9 cellular contexts compared by ENCODE assay signal in the genomic region with DNA sequence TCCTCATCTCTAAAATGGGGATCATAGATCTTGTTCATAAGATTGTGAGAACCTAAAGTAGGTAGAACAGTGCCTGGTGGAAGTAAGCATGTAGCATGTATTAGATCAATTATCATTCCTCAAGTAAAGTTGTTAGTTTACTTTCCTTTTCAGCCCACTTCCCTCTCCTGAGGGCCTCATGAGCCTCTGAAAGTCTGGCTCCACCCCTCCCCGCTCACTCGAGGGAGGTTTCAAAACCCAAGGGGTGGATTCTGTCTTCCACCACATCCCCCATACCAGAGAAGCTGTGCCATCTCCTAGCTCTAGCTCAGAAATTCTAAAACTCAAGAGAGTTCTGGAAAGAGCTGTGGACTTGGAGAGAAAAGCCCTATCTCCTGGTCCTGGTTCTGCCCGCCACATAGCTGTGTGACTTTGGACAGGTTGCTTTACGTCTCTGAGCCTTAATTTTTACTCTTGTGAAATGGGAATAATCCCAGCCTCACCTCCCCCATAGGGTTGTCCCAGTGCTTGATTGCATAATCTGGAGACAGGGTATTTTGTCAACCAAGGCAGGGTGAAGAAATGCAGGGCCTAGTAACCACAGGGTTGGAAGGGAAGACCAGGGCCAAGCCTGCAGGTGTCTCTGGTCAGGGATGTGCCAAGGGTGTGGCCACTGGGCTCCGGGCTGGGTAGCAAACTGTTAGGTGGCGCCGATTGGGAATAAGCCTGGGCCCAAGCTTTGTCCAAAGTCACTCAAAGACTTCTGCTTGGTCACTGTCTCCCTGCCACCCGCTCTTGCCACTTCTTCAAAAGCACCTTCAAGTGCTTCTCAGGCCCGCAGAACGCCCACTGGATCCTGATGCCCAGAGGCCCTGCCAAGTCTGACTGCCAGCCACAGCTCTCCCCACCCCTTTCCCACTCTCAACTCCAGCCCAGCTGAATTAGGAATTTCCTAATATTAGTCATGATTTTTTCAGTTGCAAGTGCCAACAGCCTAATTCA. TPM values are rescaled to one million over a fixed set of nuclear protein-coding genes. Genes with fewer than 3 reads are reported as not detected.
DNase-seq lines count a peak whose midpoint lies in the region; ATAC-seq and TF ChIP-seq lines count a peak whose summit lies in the region.
"Had no signal": no experiment of that assay in that cellular context is flagged by ENCODE, and none has a peak within 500 bp of the region (broad histone marks: within the 10 kb centered on the region; RNA-seq: fewer than 3 reads in every experiment).

No MANE protein-coding gene starts in this region.

- no peak for DNase-seq in CD4-positive, alpha-beta T cell
- DNase-seq in NB4 (ENCODE audit: low read depth), result peak; percentile 81
- DNase-seq in dedifferentiated amniotic fluid mesenchymal stem cell (ENCODE audit: extremely low spot score), result peak; percentile 68
- no peak for DNase-seq in NCI-H510A treated with DMSO at 0.1 percent for 48 hours (lab: John Stamatoyannopoulos, UW)
- no peak for DNase-seq in spleen

- no peak overlapping the region for H3K27ac Mint-ChIP-seq in CD4-positive, alpha-beta T cell

- POLR2A ChIA-PET in CD4-positive, alpha-beta T cell (lab: Charles Lee), result no interaction called here

- no peak overlapping the region for H3K4me3 Mint-ChIP-seq in CD4-positive, alpha-beta T cell

- no peak overlapping the region for H3K27ac ChIP-seq in CD4-positive, alpha-beta T cell (ENCODE audit: low read depth, low read length)
- H3K27ac ChIP-seq in neutrophil (peak overlapping the region; percentile 26), spleen (peak overlapping the region in 4 of 8 donors; percentile 1 to 48 (median 13))

- TF ChIP-seq CTCF in CD4-positive, alpha-beta T cell (IDR thresholded peaks at IDR 0.05), result no peak
- TF ChIP-seq CTCF in NB4 (IDR thresholded peaks at IDR 0.05; ENCODE audit: low read depth, low read length) (no peak), neutrophil (IDR thresholded peaks at IDR 0.05) (no peak), spleen (IDR thresholded peaks at IDR 0.05 in 8 of 11, conservative IDR thresholded peaks at IDR 0.05 in 3 of 11) (no peak)

- intact Hi-C loops in CD4-positive, alpha-beta T cell (cut with DNase I, micrococcal nuclease), result no loop called here
- intact Hi-C loops in spleen (cut with DNase I; ENCODE audit: low total_unique reads), result no loop called here

- H3K9me3 Mint-ChIP-seq in CD4-positive, alpha-beta T cell, result peaks cover 5% of the 10 kb centered on the region

- CTCF ChIA-PET in CD4-positive, alpha-beta T cell (lab: Charles Lee), result interaction anchor here (0.6 kb wide), 1 partner anchor 14 kb away, joined by 4 read pairs; no protein-coding TSS in a partner anchor

- H3K4me3 ChIP-seq in NB4 (ENCODE audit: low read depth, low read length) (no peak overlapping the region), neutrophil (ENCODE audit: low read depth in 1 of 2, low read length in 1 of 2) (peak overlapping the region in 1 of 2 experiments; percentile 8), spleen (peak overlapping the region in 1 of 8 donors; percentile 17)

- H3K36me3 Mint-ChIP-seq in CD4-positive, alpha-beta T cell (ENCODE audit: low read depth), result no peaks in the 10 kb centered on the region

- peaks cover 4% of the 10 kb centered on the region for H3K27me3 Mint-ChIP-seq in CD4-positive, alpha-beta T cell

- H3K9me3 ChIP-seq in CD4-positive, alpha-beta T cell (ENCODE audit: control insufficient read depth, low read length), result peaks cover 7% of the 10 kb centered on the region
- H3K9me3 ChIP-seq in neutrophil (no peaks in the 10 kb centered on the region), spleen (peaks cover 0 to 27% (median 17%) of the 10 kb centered on the region in 8 donors)

- peaks cover 11 to 13% of the 10 kb centered on the region in 2 experiments for H3K4me1 ChIP-seq in neutrophil (ENCODE audit: control insufficient read depth in 1 of 2, insufficient read depth in 1 of 2, low read depth in 1 of 2, low read length in 1 of 2)
- H3K4me1 ChIP-seq in spleen, result peaks cover 0 to 29% (median 11%) of the 10 kb centered on the region in 6 donors

- H3K27me3 ChIP-seq in CD4-positive, alpha-beta T cell (ENCODE audit: control insufficient read depth, insufficient read depth, low read length), result no peaks in the 10 kb centered on the region
- H3K27me3 ChIP-seq in neutrophil, result peaks cover 6% of the 10 kb centered on the region
- peaks cover 0 to 7% (median 0%) of the 10 kb centered on the region in 7 donors for H3K27me3 ChIP-seq in spleen (replicated peaks in 1 of 7)

- H3K36me3 ChIP-seq in neutrophil (no peaks in the 10 kb centered on the region), spleen (no peaks in the 10 kb centered on the region)

- 55 to 71% (median 66%) methylated on average over 10 of the region's 10 CpGs for WGBS in spleen, 5 donors

- no peak for TF ChIP-seq POLR2A in NB4 (IDR thresholded peaks at IDR 0.05; ENCODE audit: extremely low read depth, insufficient read length)
- TF ChIP-seq POLR2A in spleen (IDR thresholded peaks at IDR 0.05), result no peak

- peak; percentile 34 for ATAC-seq in CD4-positive, alpha-beta T cell (ENCODE audit: poor library complexity)
- ATAC-seq in GM21576 (IDR thresholded peaks at IDR 0.05; ENCODE audit: unreplicated experiment) (no peak), GM19463 (IDR thresholded peaks at IDR 0.05; ENCODE audit: unreplicated experiment) (no peak)

- H3K4me1 Mint-ChIP-seq in CD4-positive, alpha-beta T cell (ENCODE audit: low read depth), result no peaks in the 10 kb centered on the region

RNA-seq across cellular contexts. Expression of a gene that starts 20.4 kb away (rescaled TPM):
- total RNA-seq in CD4-positive, alpha-beta T cell, result 10 to 100 TPM in 1 of 2 experiments, 1 to 10 TPM in 1; 10.0 to 11.4 TPM
- 100 to 1,000 TPM in 2 of 7 donors, 10 to 100 TPM in 4, 1 to 10 TPM in 1; 7.4 to 458 (median 65.4) TPM for total RNA-seq in spleen
- 10 to 100 TPM in 2 of 3 donors, 1 to 10 TPM in 1; 7.1 to 24.0 (median 11.3) TPM for polyA plus RNA-seq in spleen

RNA-seq across cellular contexts. Expression of a gene that starts 52.5 kb away (rescaled TPM):
- not detected for total RNA-seq in CD4-positive, alpha-beta T cell
- under 1 TPM in 2 of 7 donors, not detected in 5; 0.44 to 0.49 TPM for total RNA-seq in spleen
- under 1 TPM in 1 of 3 donors, not detected in 2; 0.06 TPM for polyA plus RNA-seq in spleen

RNA-seq across cellular contexts. Expression of a gene that starts 56.0 kb away (rescaled TPM):
- not detected for total RNA-seq in CD4-positive, alpha-beta T cell
- 1 to 10 TPM in 6 of 7 donors, not detected in 1; 1.2 to 4.7 (median 2.7) TPM for total RNA-seq in spleen
- 1 to 10 TPM; 3.7 to 5.9 (median 5.7) TPM for polyA plus RNA-seq in spleen
- total RNA-seq: T-helper 2 cell treated with Interferon-gamma antibody and Interleukin-4, amounts not matched to agents 100 ng/mL and 5 ng/mL, for 36 hours had no signal

Comparison
In these comparisons a context has a peak if more than half of its experiments do, and no peak if none do; other contexts are left out.
1. DNase-seq: peak in NB4 (single experiment) and dedifferentiated amniotic fluid mesenchymal stem cell (single experiment); none in CD4-positive, alpha-beta T cell (0 of 10), NCI-H510A treated with DMSO at 0.1 percent for 48 hours (single experiment) and spleen (single experiment).